ENCODE assay signal across 6 cellular contexts in the genomic region with DNA sequence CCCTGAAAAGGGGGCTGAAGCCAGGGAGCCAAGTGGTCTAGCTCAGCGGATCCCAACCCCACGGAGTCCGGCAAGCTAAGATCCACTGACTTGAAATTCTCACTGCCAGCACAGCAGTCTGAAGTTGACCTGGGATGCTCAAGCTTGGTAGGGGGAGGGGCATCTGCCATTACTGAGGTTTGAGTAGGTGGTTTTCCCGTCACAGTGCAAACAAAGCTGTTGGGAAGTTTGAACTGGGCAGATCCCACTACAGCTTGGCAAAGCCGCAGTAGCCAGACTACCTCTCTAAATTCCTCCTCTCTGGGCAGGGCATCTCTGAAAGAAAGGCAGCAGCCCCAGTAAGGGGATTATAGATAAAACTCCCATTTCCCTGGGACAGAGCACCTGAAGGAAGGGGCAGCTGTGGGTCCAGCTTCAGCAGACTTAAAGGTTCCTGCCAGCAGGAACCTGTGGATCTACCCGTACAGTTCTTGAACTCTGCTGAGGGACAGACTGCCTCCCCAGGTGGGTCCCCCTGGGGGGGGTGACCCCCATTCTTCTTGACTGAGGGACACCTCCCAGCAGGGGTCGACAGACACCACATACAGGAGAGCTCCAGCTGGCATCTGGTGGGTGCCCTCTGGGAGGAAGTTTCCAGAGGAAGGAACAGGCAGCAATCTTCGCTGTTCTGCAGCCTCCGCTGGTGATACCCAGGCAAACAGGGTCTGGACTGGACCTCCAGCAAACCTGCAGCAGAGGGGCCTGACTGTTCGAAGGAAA.
A peak's percentile ranks its signal among the peaks of the same experiment; 100 is the strongest.
DNase-seq lines count a peak whose midpoint lies in the region; ATAC-seq and TF ChIP-seq lines count a peak whose summit lies in the region.
"Not testable (repeated sequence)": the region's sequence is repeated elsewhere in the genome, so short reads cannot be mapped to it uniquely, and the experiment has no call there.

No MANE protein-coding gene starts in this region.

- not testable (repeated sequence) for H3K27ac ChIP-seq in BLaER1 treated with 17β-estradiol and CSF1 and Interleukin-3, amounts not matched to agents 10 nM and 100 nM; coronary artery; endodermal cell (ENCODE audit: low read depth, low read length); left lung; lower lobe of right lung; upper lobe of right lung

- H3K4me1 Mint-ChIP-seq in endodermal cell: not testable (repeated sequence)

- H3K9ac ChIP-seq in BLaER1 treated with 17β-estradiol and CSF1 and Interleukin-3, amounts not matched to agents 10 nM and 100 nM; endodermal cell (ENCODE audit: extremely low read depth, low read length, poor library complexity, severe bottlenecking): not testable (repeated sequence)

- not testable (repeated sequence) for H4K20me1 ChIP-seq in BLaER1 treated with 17β-estradiol and CSF1 and Interleukin-3, amounts not matched to agents 10 nM and 100 nM

- peaks cover under 1 to 38% (median 30%) of the 10 kb centered on the region in 10 experiments; a peak in 17 of 20 replicates for H3K4me1 ChIP-seq in BLaER1 treated with 17β-estradiol and CSF1 and Interleukin-3, amounts not matched to agents 10 nM and 100 nM
- H3K4me1 ChIP-seq in endodermal cell (ENCODE audit: control insufficient read depth, insufficient read depth, low read length); left lung; lower lobe of right lung; upper lobe of right lung: not testable (repeated sequence)

- ATAC-seq in left lung (peak; percentile 92), lower lobe of right lung (peak; percentile 59 to 66), upper lobe of right lung (peak; percentile 63)

- not testable (repeated sequence) for H3K4me3 ChIP-seq in BLaER1 treated with 17β-estradiol and CSF1 and Interleukin-3, amounts not matched to agents 10 nM and 100 nM; coronary artery; endodermal cell (ENCODE audit: low read length); left lung; lower lobe of right lung; upper lobe of right lung

- H3K4me2 ChIP-seq in BLaER1 treated with 17β-estradiol and CSF1 and Interleukin-3, amounts not matched to agents 10 nM and 100 nM: peak overlapping the region in 6 of 11 experiments; percentile 49 to 64 (median 58); a peak in 9 of 22 replicates

- intact Hi-C loops in left lung (cut with DNase I); lower lobe of right lung (cut with DNase I); upper lobe of right lung (cut with DNase I): not testable (repeated sequence)

- 85 to 92% methylated on average over 4 to 10 of the region's 10 CpGs for WGBS in endodermal cell (ENCODE audit: insufficient coverage in 1 of 2, insufficient read length in 1 of 2), 2 experiments

- H3K36me3 Mint-ChIP-seq in endodermal cell (ENCODE audit: low read depth): not testable (repeated sequence)

- DNase-seq in coronary artery (ENCODE audit: low spot score): peak; percentile 54
- peak; percentile 29 for DNase-seq in endodermal cell
- DNase-seq in left lung: peak in 1 of 2 donors; percentile 50
- not testable (repeated sequence) for DNase-seq in lower lobe of right lung, upper lobe of right lung

- H3K27me3 ChIP-seq in BLaER1 treated with 17β-estradiol and CSF1 and Interleukin-3, amounts not matched to agents 10 nM and 100 nM; endodermal cell (ENCODE audit: control insufficient read depth, insufficient read depth, low read length, poor library complexity, severe bottlenecking); left lung; lower lobe of right lung (ENCODE audit: low read depth); upper lobe of right lung: not testable (repeated sequence)

- H3K9me3 Mint-ChIP-seq in endodermal cell: not testable (repeated sequence)

- TF ChIP-seq CTCF in coronary artery (IDR thresholded peaks at IDR 0.05); endodermal cell (conservative IDR thresholded peaks at IDR 0.05); left lung (IDR thresholded peaks at IDR 0.05); lower lobe of right lung (IDR thresholded peaks at IDR 0.05); upper lobe of right lung (IDR thresholded peaks at IDR 0.05): not testable (repeated sequence)

- not testable (repeated sequence) for H3K4me3 Mint-ChIP-seq in endodermal cell

- peaks cover 0 to 16% (median 7%) of the 10 kb centered on the region in 11 experiments; a peak in 9 of 22 replicates for H3K9me3 ChIP-seq in BLaER1 treated with 17β-estradiol and CSF1 and Interleukin-3, amounts not matched to agents 10 nM and 100 nM (replicated peaks in 1 of 11)
- not testable (repeated sequence) for H3K9me3 ChIP-seq in endodermal cell (ENCODE audit: control insufficient read depth, low read length); left lung; lower lobe of right lung; upper lobe of right lung

- not testable (repeated sequence) for H3K27ac Mint-ChIP-seq in endodermal cell

- H3K36me3 ChIP-seq in BLaER1 treated with 17β-estradiol and CSF1 and Interleukin-3, amounts not matched to agents 10 nM and 100 nM; endodermal cell (ENCODE audit: control insufficient read depth, insufficient read depth, low read length); left lung; lower lobe of right lung; upper lobe of right lung: not testable (repeated sequence)

- H3K27me3 Mint-ChIP-seq in endodermal cell (ENCODE audit: insufficient read depth): peaks cover 14% of the 10 kb centered on the region
